In the genomic region with DNA sequence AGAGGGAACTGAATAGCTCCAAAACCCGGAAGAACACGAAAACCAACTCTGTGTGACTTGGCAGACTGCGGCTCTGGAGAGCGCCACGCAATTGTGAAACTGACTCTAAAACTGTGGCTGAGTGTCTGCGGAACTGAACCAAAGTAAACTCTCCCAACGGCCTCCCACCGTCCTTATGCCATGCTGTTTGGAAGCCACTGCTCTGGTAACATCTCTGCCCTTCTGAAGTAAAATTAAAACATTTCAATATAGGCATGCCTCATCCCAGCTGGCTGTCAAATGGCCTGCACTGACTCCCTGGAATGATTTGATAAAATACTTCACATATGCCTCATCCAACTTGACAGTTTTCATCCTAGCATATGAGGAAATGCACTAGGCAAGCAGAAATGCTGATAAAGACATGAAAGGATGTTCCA, we compare ENCODE assay signal across 10 cellular contexts.
DNase-seq lines count a peak whose midpoint lies in the region; ATAC-seq and TF ChIP-seq lines count a peak whose summit lies in the region.
"Had no signal": no experiment of that assay in that cellular context is flagged by ENCODE, and none has a peak within 500 bp of the region (broad histone marks: within the 10 kb centered on the region; RNA-seq: fewer than 3 reads in every experiment).

No MANE protein-coding gene starts in this region.

- 77% methylated on average over 8 of the region's 8 CpGs for WGBS in hepatocyte (ENCODE audit: low lambda C conversion rate, missing lambda C conversion rate)

- POLR2A ChIA-PET in Caco-2 (lab: Charles Lee), result no interaction called here

- no peaks in the 10 kb centered on the region for H3K36me3 ChIP-seq in hepatocyte (replicated peaks; ENCODE audit: insufficient read depth, low read depth)
- H3K36me3 ChIP-seq in thoracic aorta, result peaks cover 4% of the 10 kb centered on the region
- H3K36me3 ChIP-seq in Caco-2 (ENCODE audit: control insufficient read depth, insufficient read depth, low read length), result no peaks in the 10 kb centered on the region; the same call in 1 of the 2 replicates
- H3K36me3 ChIP-seq: SJCRH30 had no signal

- ATAC-seq in thoracic aorta (ENCODE audit: insufficient number of reproducible peaks, low FRiP score, low read depth) (no peak), GM19035 (IDR thresholded peaks at IDR 0.05; ENCODE audit: unreplicated experiment) (no peak)

- no peaks in the 10 kb centered on the region for H3K27me3 Mint-ChIP-seq in Caco-2 (ENCODE audit: insufficient read depth, unreplicated experiment)

- TF ChIP-seq CTCF in hepatocyte (IDR thresholded peaks at IDR 0.05; ENCODE audit: poor library complexity) (no peak), thoracic aorta (IDR thresholded peaks at IDR 0.05) (no peak), Caco-2 (IDR thresholded peaks at IDR 0.05; ENCODE audit: insufficient read depth in 1 of 2, low read depth in 1 of 2, low read length in 1 of 2, severe bottlenecking in 1 of 2, unreplicated experiment in 1 of 2) (no peak)

- H3K27ac Mint-ChIP-seq in Caco-2 (ENCODE audit: unreplicated experiment), result no peak overlapping the region

- intact Hi-C loops in Caco-2 (cut with micrococcal nuclease; ENCODE audit: unreplicated experiment), result no loop called here

- no TSS peak for BruUV-seq in Caco-2 (replicated peaks; lab: Mats Ljungman, UMichigan)

- no peaks in the 10 kb centered on the region for H3K27me3 ChIP-seq in hepatocyte
- no peaks in the 10 kb centered on the region for H3K27me3 ChIP-seq in thoracic aorta (replicated peaks; ENCODE audit: insufficient read depth)
- no peaks in the 10 kb centered on the region for H3K27me3 ChIP-seq in Caco-2 (replicated peaks; ENCODE audit: control insufficient read depth, insufficient read depth, low read length)
- H3K27me3 ChIP-seq: SJCRH30 had no signal

- H3K4me1 Mint-ChIP-seq in Caco-2 (ENCODE audit: low read depth, unreplicated experiment), result peaks cover 21% of the 10 kb centered on the region

- CTCF ChIA-PET in Caco-2 (lab: Charles Lee), result no interaction called here

- DNase-seq in NCI-H2081 (lab: John Stamatoyannopoulos, UW) (peak; percentile 14 to 56), NCI-H2081 treated with DMSO at 0.1 percent for 48 hours (lab: John Stamatoyannopoulos, UW) (no peak), SKM-1 treated with dmso at 0.1 percent for 144 hours (lab: John Stamatoyannopoulos, UW; ENCODE audit: unreplicated experiment) (peak; percentile 74), hepatocyte (ENCODE audit: low spot score) (no peak), thoracic aorta (ENCODE audit: low spot score) (no peak), Caco-2 (no peak)
- no peak for DNase-seq in NK-92 treated with Interleukin-12 subunit alpha and Interleukin-12 subunit beta, amount 100 ng/mL, for 24 hours (lab: John Stamatoyannopoulos, UW)
- DNase-seq: activated CD8-positive, alpha-beta memory T cell treated with anti-CD3 and anti-CD28 coated beads, Interleukin-2, amount 50 U/mL, for 48 hours; SJCRH30 had no signal

- H3K9me2 ChIP-seq in hepatocyte (replicated peaks; ENCODE audit: insufficient read depth), result no peaks in the 10 kb centered on the region

- H3K4me3 Mint-ChIP-seq in Caco-2 (ENCODE audit: unreplicated experiment), result no peak overlapping the region

- H3K27ac ChIP-seq in hepatocyte (no peak overlapping the region), thoracic aorta (peak overlapping the region in 1 of 2 donors; percentile 2)
- H3K27ac ChIP-seq: SJCRH30 had no signal

- peak overlapping the region; percentile 5 for H3K4me2 ChIP-seq in hepatocyte

- peaks cover 3% of the 10 kb centered on the region for H4K20me1 ChIP-seq in hepatocyte (ENCODE audit: insufficient read depth, poor library complexity, severe bottlenecking)

- H3K4me1 ChIP-seq in hepatocyte (ENCODE audit: insufficient read depth) (peaks cover 27% of the 10 kb centered on the region), thoracic aorta (ENCODE audit: control insufficient read depth in 1 of 2, low read depth in 2 of 2) (peaks cover 0 to 13% of the 10 kb centered on the region in 2 donors), Caco-2 (peaks cover 30% of the 10 kb centered on the region)
- H3K4me1 ChIP-seq: SJCRH30 had no signal

- H3K79me2 ChIP-seq in hepatocyte, result no peaks in the 10 kb centered on the region

- H3K9me3 ChIP-seq in hepatocyte (ENCODE audit: low read depth) (no peaks in the 10 kb centered on the region), thoracic aorta (no peaks in the 10 kb centered on the region), Caco-2 (no peaks in the 10 kb centered on the region)
- H3K9me3 ChIP-seq: SJCRH30 had no signal

- no peak overlapping the region for H2AFZ ChIP-seq in hepatocyte

- H3K4me3 ChIP-seq in hepatocyte (no peak overlapping the region), thoracic aorta (peak overlapping the region; percentile 26), Caco-2 (ENCODE audit: low read depth, low read length) (no peak overlapping the region)
- H3K4me3 ChIP-seq: SJCRH30 had no signal

- H3K9me3 Mint-ChIP-seq in Caco-2 (ENCODE audit: unreplicated experiment), result no peaks in the 10 kb centered on the region

- peaks cover 10% of the 10 kb centered on the region for H3K36me3 Mint-ChIP-seq in Caco-2 (ENCODE audit: insufficient read depth, unreplicated experiment)

Comparison
In these comparisons a context has a peak if more than half of its experiments do, and no peak if none do; other contexts are left out.
1. DNase-seq: peak in NCI-H2081 (2 of 2) and SKM-1 treated with dmso at 0.1 percent for 144 hours (single experiment); none in NCI-H2081 treated with DMSO at 0.1 percent for 48 hours (single experiment), hepatocyte (single experiment), thoracic aorta (single experiment), NK-92 treated with Interleukin-12 subunit alpha and Interleukin-12 subunit beta, amount 100 ng/mL, for 24 hours (single experiment) and Caco-2 (0 of 2).